15 cellular contexts compared by ENCODE assay signal in genomic region chr4:142485452-142485851, GRCh38.
"Had no signal": no experiment of that assay in that cellular context is flagged by ENCODE, and none has a peak within 500 bp of the region (broad histone marks: within the 10 kb centered on the region; RNA-seq: fewer than 3 reads in every experiment).

No MANE protein-coding gene starts in this region.

- H3K27me3 Mint-ChIP-seq: activated CD4-positive, alpha-beta memory T cell treated with anti-CD3 and anti-CD28 coated beads for 36 hours; natural killer cell treated with Interleukin-12 subunit alpha and Interleukin-12 subunit beta and Interleukin-15 and Interleukin-18, amount 100 ng/mL, for 72 hours; stimulated activated naive B cell treated with anti-CD40 and anti-IgM and Interleukin-4, amounts not matched to agents 10 μg/mL and 1 μg/mL and 100 μg/mL, for 72 hours had no signal

- H3K27ac Mint-ChIP-seq: activated CD4-positive, alpha-beta memory T cell treated with anti-CD3 and anti-CD28 coated beads for 36 hours; activated T-helper 1 cell treated with anti-CD3 and anti-CD28 coated beads, Interleukin-12 subunit alpha, Interleukin-12 subunit beta, Interleukin-2, Interleukin-4 antibody, amounts not matched to agents 30 ng/mL and 10 ng/mL and 1 ng/mL, durations not matched to agents 14 hours and 24 hours and 36 hours; natural killer cell treated with Interleukin-12 subunit alpha and Interleukin-12 subunit beta and Interleukin-15 and Interleukin-18, amount 100 ng/mL, for 72 hours; stimulated activated naive B cell treated with anti-CD40 and anti-IgM and Interleukin-4, amounts not matched to agents 10 μg/mL and 1 μg/mL and 100 μg/mL, for 72 hours had no signal

- H3K27me3 ChIP-seq: colonic mucosa, foreskin keratinocyte, heart left ventricle, left lung had no signal

- DNase-seq: activated CD4-positive, alpha-beta memory T cell treated with anti-CD3 and anti-CD28 coated beads for 36 hours; activated CD4-positive, CD25-positive, alpha-beta regulatory T cell treated with anti-CD3 and anti-CD28 coated beads, Interleukin-2, amount 50 U/mL, for 72 hours; activated naive CD4-positive, alpha-beta T cell; caudate nucleus; colonic mucosa; foreskin keratinocyte; heart left ventricle; islet precursor cell; left lung; stimulated activated CD4-positive, alpha-beta T cell treated with anti-CD3 and anti-CD28 coated beads, Interleukin-2, amount 100 ng/mL, for 24 hours; stimulated activated naive B cell treated with anti-CD40 and anti-IgM and Interleukin-4, amounts not matched to agents 10 μg/mL and 1 μg/mL and 100 μg/mL, for 72 hours; trophoblast cell had no signal

- H3K36me3 ChIP-seq: colonic mucosa, heart left ventricle, left lung had no signal

- H3K4me1 ChIP-seq: colonic mucosa, left lung had no signal

- ATAC-seq: foreskin keratinocyte; heart left ventricle; left lung; natural killer cell treated with Interleukin-12 subunit alpha and Interleukin-12 subunit beta and Interleukin-15 and Interleukin-18, amount 100 ng/mL, for 72 hours; sciatic nerve; stimulated activated naive B cell treated with anti-CD40 and anti-IgM and Interleukin-4, amounts not matched to agents 10 μg/mL and 1 μg/mL and 100 μg/mL, for 72 hours had no signal

- H3K4me3 ChIP-seq: colonic mucosa, heart left ventricle, left lung had no signal

- H3K36me3 Mint-ChIP-seq: natural killer cell treated with Interleukin-12 subunit alpha and Interleukin-12 subunit beta and Interleukin-15 and Interleukin-18, amount 100 ng/mL, for 72 hours; stimulated activated naive B cell treated with anti-CD40 and anti-IgM and Interleukin-4, amounts not matched to agents 10 μg/mL and 1 μg/mL and 100 μg/mL, for 72 hours had no signal

- H3K9me3 Mint-ChIP-seq: activated CD4-positive, alpha-beta memory T cell treated with anti-CD3 and anti-CD28 coated beads for 36 hours; stimulated activated naive B cell treated with anti-CD40 and anti-IgM and Interleukin-4, amounts not matched to agents 10 μg/mL and 1 μg/mL and 100 μg/mL, for 72 hours had no signal

- H3K27ac ChIP-seq: colonic mucosa, foreskin keratinocyte, heart left ventricle, left lung had no signal

- H3K4me3 Mint-ChIP-seq: activated CD4-positive, alpha-beta memory T cell treated with anti-CD3 and anti-CD28 coated beads for 36 hours; activated T-helper 1 cell treated with anti-CD3 and anti-CD28 coated beads, Interleukin-12 subunit alpha, Interleukin-12 subunit beta, Interleukin-2, Interleukin-4 antibody, amounts not matched to agents 30 ng/mL and 10 ng/mL and 1 ng/mL, durations not matched to agents 14 hours and 24 hours and 36 hours; natural killer cell treated with Interleukin-12 subunit alpha and Interleukin-12 subunit beta and Interleukin-15 and Interleukin-18, amount 100 ng/mL, for 72 hours; stimulated activated naive B cell treated with anti-CD40 and anti-IgM and Interleukin-4, amounts not matched to agents 10 μg/mL and 1 μg/mL and 100 μg/mL, for 72 hours had no signal

- H3K9me3 ChIP-seq: colonic mucosa, left lung had no signal
